8 cellular contexts compared by ENCODE assay signal in genomic region chr12:26937863-26938659, GRCh38.
A peak's percentile ranks its signal among the peaks of the same experiment; 100 is the strongest.
DNase-seq lines count a peak whose midpoint lies in the region; ATAC-seq and TF ChIP-seq lines count a peak whose summit lies in the region.

Gene FGFR1OP2 (plus strand): TSS chr12:26938470. CDS start chr12:26954159, 15,689 bp downstream.
Gene INTS13 (minus strand): TSS chr12:26937981. CDS start chr12:26936803, 1,178 bp downstream.

- ATAC-seq in GM19035 (IDR thresholded peaks at IDR 0.05; ENCODE audit: unreplicated experiment) (peak; percentile 83), HG03354 (IDR thresholded peaks at IDR 0.05; ENCODE audit: poor library complexity, severe bottlenecking, unreplicated experiment) (peak; percentile 87)
- ATAC-seq in activated CD4-positive, CD25-positive, alpha-beta regulatory T cell treated with anti-CD3 and anti-CD28 coated beads, Interleukin-2, amount 50 U/mL, for 24 hours = peak; percentile 92 to 94

- peak; percentile 97 for DNase-seq in AG09319 (ENCODE audit: extremely low read depth, low read depth)
- DNase-seq in NCI-H446 treated with DMSO at 0.1 percent for 48 hours (lab: John Stamatoyannopoulos, UW) = peak; percentile 92
- DNase-seq in cerebellar cortex (ENCODE audit: low spot score) = peak; percentile 99
- DNase-seq in islet precursor cell = peak; percentile 100
- peak; percentile 95 to 99 (median 97) for DNase-seq in stimulated activated CD4-positive, alpha-beta T cell treated with anti-CD3 and anti-CD28 coated beads, Interleukin-12 subunit alpha, Interleukin-12 subunit beta, amount 100 ng/mL, for 48 hours (ENCODE audit: low read depth in 2 of 3, low spot score in 1 of 3)

- TF ChIP-seq CTCF in AG09319 (IDR thresholded peaks at IDR 0.05; ENCODE audit: low read depth, low read length) = no peak

Comparison
In these comparisons a context has a peak if more than half of its experiments do, and no peak if none do; other contexts are left out.
1. Peak in every context shown above with its lines: DNase-seq and ATAC-seq.